9 cellular contexts compared by ENCODE assay signal in the genomic region with DNA sequence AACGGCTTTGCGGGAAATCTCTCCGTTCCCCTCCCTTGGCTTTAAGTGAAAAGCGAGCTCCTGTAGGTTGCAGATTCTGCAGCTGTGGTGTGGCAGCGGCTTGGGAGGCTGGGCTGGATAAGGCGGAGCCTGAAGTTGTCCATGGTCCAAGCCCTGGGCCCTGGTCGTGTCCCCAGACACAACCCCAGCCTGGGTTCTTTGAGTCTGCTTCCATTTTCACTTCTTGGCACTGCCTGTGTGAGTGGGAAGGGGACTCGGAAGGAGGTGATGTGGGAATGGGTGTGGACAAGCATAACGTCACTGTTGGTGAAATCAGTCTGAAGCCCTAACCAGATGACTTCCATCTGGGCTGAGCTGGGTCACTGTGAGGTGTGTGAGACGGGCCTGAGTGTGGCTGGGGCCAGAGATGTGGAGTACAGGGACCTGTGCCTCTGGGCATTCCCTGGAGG. TPM values are rescaled to one million over a fixed set of nuclear protein-coding genes. Genes with fewer than 3 reads are reported as not detected.
DNase-seq lines count a peak whose midpoint lies in the region; ATAC-seq and TF ChIP-seq lines count a peak whose summit lies in the region.
"Had no signal": no experiment of that assay in that cellular context is flagged by ENCODE, and none has a peak within 500 bp of the region (broad histone marks: within the 10 kb centered on the region; RNA-seq: fewer than 3 reads in every experiment).

No MANE protein-coding gene starts in this region.

- ATAC-seq in lower lobe of right lung: peak; percentile 71 to 75
- peak; percentile 77 to 84 for ATAC-seq in upper lobe of left lung (ENCODE audit: low FRiP score in 2 of 2)

- TF ChIP-seq EP300 in upper lobe of left lung (IDR thresholded peaks at IDR 0.05): peak in 3 of 4 donors; percentile 19 to 93 (median 74)

- H3K4me1 ChIP-seq in lower lobe of right lung: peaks cover 78% of the 10 kb centered on the region
- peaks cover 60 to 78% (median 69%) of the 10 kb centered on the region in 4 donors for H3K4me1 ChIP-seq in upper lobe of left lung

- no peaks in the 10 kb centered on the region for H3K27me3 ChIP-seq in lower lobe of right lung (ENCODE audit: low read depth)
- H3K27me3 ChIP-seq in upper lobe of left lung: no peaks in the 10 kb centered on the region

- H3K9me3 ChIP-seq in lower lobe of right lung (no peaks in the 10 kb centered on the region), upper lobe of left lung (peaks cover 0 to 5% (median 0%) of the 10 kb centered on the region in 4 donors)

- peak in 2 of 4 donors; percentile 30 to 51 for TF ChIP-seq POLR2A in upper lobe of left lung (IDR thresholded peaks at IDR 0.05)

- no peaks in the 10 kb centered on the region for H3K36me3 ChIP-seq in lower lobe of right lung
- H3K36me3 ChIP-seq in upper lobe of left lung: no peaks in the 10 kb centered on the region

- no peak overlapping the region for H3K4me3 ChIP-seq in lower lobe of right lung
- H3K4me3 ChIP-seq in upper lobe of left lung: peak overlapping the region in 2 of 4 donors; percentile 2 to 7

- TF ChIP-seq CTCF in lower lobe of right lung (IDR thresholded peaks at IDR 0.05) (no peak), upper lobe of left lung (IDR thresholded peaks at IDR 0.05) (no peak)

- H3K27ac ChIP-seq in lower lobe of right lung (peak overlapping the region; percentile 89), upper lobe of left lung (peak overlapping the region; percentile 94 to 99 (median 96))

- DNase-seq in NCI-H146 (lab: John Stamatoyannopoulos, UW) (peak; percentile 14), NCI-H146 treated with DMSO at 0.1 percent for 48 hours (lab: John Stamatoyannopoulos, UW; ENCODE audit: unreplicated experiment) (no peak), dedifferentiated amniotic fluid mesenchymal stem cell (ENCODE audit: extremely low spot score) (peak; percentile 78), lower lobe of right lung (no peak), upper lobe of left lung (peak; percentile 34 to 78), NCI-H446 (lab: John Stamatoyannopoulos, UW) (no peak), DMS53 (lab: John Stamatoyannopoulos, UW) (no peak)
- no peak for DNase-seq in effector CD4-positive, alpha-beta T cell
- DNase-seq: ACHN had no signal

- intact Hi-C loops in lower lobe of right lung (cut with DNase I): no loop called here

- WGBS in upper lobe of left lung, 2 donors: 42 to 44% methylated on average over 10 of the region's 10 CpGs

RNA-seq across cellular contexts. Expression of a gene that starts 43.0 kb away (rescaled TPM):
- 220 TPM for total RNA-seq in lower lobe of right lung
- 100 to 1,000 TPM; 153 to 226 (median 175) TPM for total RNA-seq in upper lobe of left lung

RNA-seq across cellular contexts. Expression of a gene that starts 51.8 kb away (rescaled TPM):
- total RNA-seq in lower lobe of right lung (5.4 TPM), upper lobe of left lung (10 to 100 TPM in 1 of 6 donors, 1 to 10 TPM in 4, not detected in 1; 4.7 to 18.8 (median 7.7) TPM)

Comparison
In these comparisons a context has a peak if more than half of its experiments do, and no peak if none do; other contexts are left out.
1. DNase-seq: peak in NCI-H146 (single experiment), dedifferentiated amniotic fluid mesenchymal stem cell (single experiment) and upper lobe of left lung (2 of 2); none in NCI-H146 treated with DMSO at 0.1 percent for 48 hours (single experiment), lower lobe of right lung (single experiment), effector CD4-positive, alpha-beta T cell (single experiment), NCI-H446 (0 of 2) and DMS53 (single experiment).